Comparison of ENCODE assay signal across 24 cellular contexts in genomic region chr3:179730508-179730907, GRCh38.
"Had no signal": no experiment of that assay in that cellular context is flagged by ENCODE, and none has a peak within 500 bp of the region (broad histone marks: within the 10 kb centered on the region; RNA-seq: fewer than 3 reads in every experiment).

No MANE protein-coding gene starts in this region.

- DNase-seq: Karpas-422; KG1; MG63; NCI-H1092; NCI-H1105 treated with DMSO at 0.1 percent for 48 hours; NCI-H1417 treated with DMSO at 0.1 percent for 48 hours; NCI-H146; NCI-H1694 treated with DMSO at 0.1 percent for 48 hours; NCI-H1930; NCI-H2081; NCI-H2107; NCI-H2227 treated with DMSO at 0.1 percent for 48 hours; NCI-H446; NCI-H510A; NCI-H524 treated with DMSO at 0.1 percent for 48 hours; NCI-H69; NCI-H774; NK-92 treated with Interleukin-12 subunit alpha and Interleukin-12 subunit beta, amount 100 ng/mL, for 24 hours; PC-3; SHP77; SK-N-SH had no signal

- H3K27me3 ChIP-seq: MG63 had no signal

- H3K4me3 ChIP-seq: MG63 had no signal

- H3K9me3 ChIP-seq: MG63, SK-N-SH had no signal

- H3K27ac ChIP-seq: HL-60, RWPE1 had no signal

- H3K9ac ChIP-seq: SK-N-SH had no signal

- ATAC-seq: Panc1, PC-3 had no signal
